In the genomic region with DNA sequence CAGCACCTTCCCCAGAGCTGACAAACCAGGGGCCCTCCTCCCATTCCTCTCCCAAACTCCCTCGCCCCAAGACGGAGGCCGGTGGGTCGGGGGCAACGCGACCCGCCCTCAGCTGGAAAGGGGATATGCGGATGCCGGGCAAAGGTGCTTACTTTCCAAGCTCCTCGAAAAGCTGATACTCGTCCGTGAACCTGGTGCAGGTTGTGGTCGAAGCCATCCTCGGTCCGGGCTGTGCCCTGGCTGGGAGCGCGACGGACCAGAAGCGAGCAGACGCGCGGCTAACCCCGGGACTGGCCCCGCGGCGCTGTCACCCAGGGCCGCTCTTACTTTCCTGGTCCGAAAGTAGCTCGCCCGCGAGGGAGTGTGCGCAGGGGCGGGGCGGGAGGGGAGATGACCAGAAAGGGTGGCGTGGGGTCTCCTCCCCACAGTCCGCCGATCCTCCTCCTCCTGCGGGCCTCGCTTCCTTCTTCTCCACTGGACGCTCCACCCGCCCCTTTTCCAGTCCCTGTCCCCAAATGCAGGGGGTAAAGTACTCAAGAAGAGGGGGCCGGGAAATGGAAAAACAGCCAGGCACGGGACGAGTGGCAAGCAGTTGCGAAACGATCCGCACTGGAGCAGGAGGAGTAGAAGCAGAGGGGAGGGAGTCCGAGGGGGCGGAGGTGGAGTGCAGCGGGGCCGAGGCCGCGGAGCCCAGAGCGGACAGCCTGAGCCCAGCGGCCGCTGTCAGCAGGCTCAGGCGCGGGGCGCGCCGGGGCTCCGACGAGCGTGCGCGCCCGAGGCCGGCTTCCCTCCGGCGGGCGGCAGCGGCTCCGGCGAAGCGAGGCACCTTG, we compare ENCODE assay signal across 8 cellular contexts.
DNase-seq lines count a peak whose midpoint lies in the region; ATAC-seq and TF ChIP-seq lines count a peak whose summit lies in the region.

No MANE protein-coding gene starts in this region.

- DNase-seq in cerebellar cortex (ENCODE audit: low spot score) (peak; percentile 62), islet precursor cell (peak; percentile 90), UCSD-AML1 (lab: John Stamatoyannopoulos, UW; ENCODE audit: unreplicated experiment) (no peak)
- DNase-seq in stimulated activated CD4-positive, alpha-beta T cell treated with anti-CD3 and anti-CD28 coated beads, Interleukin-12 subunit alpha, Interleukin-12 subunit beta, amount 100 ng/mL, for 24 hours (ENCODE audit: low read depth in 2 of 2) = peak; percentile 28 to 51

- no peak for TF ChIP-seq CTCF in Loucy (conservative IDR thresholded peaks at IDR 0.05; ENCODE audit: low read length)
- TF ChIP-seq CTCF in WI38 (IDR thresholded peaks at IDR 0.05; ENCODE audit: low read depth, low read length) = no peak

- peaks cover 13% of the 10 kb centered on the region; the same call in 1 of the 2 replicates for H3F3A ChIP-seq in Loucy (ENCODE audit: low read depth)

- peak overlapping the region; percentile 97 for H3K4me2 ChIP-seq in Loucy (ENCODE audit: low read depth, low read length, poor library complexity, severe bottlenecking)

- no peaks in the 10 kb centered on the region for H3K27me3 ChIP-seq in Loucy (ENCODE audit: insufficient read depth, low read length, poor library complexity, severe bottlenecking)

- H3K36me3 ChIP-seq in Loucy (ENCODE audit: insufficient read depth, low read length) = no peaks in the 10 kb centered on the region

- H4K20me1 ChIP-seq in Loucy (ENCODE audit: insufficient read depth, low read length, poor library complexity, severe bottlenecking) = peaks cover 15% of the 10 kb centered on the region

- peak overlapping the region; percentile 90 for H3K9ac ChIP-seq in Loucy (ENCODE audit: low read depth, low read length, poor library complexity, severe bottlenecking)

- peak; percentile 24 for ATAC-seq in GM21825 (IDR thresholded peaks at IDR 0.05; ENCODE audit: unreplicated experiment)

- H3K79me2 ChIP-seq in Loucy (ENCODE audit: insufficient read depth, low read length) = peaks cover 48% of the 10 kb centered on the region

- peak overlapping the region; percentile 44 for H2AFZ ChIP-seq in Loucy (ENCODE audit: low read length)

- H3K9me2 ChIP-seq in Loucy (replicated peaks; ENCODE audit: low read depth, low read length) = no peaks in the 10 kb centered on the region

- TF ChIP-seq POLR2A in GM10847 (IDR thresholded peaks at IDR 0.05; ENCODE audit: extremely low read depth, insufficient read length) = peak; percentile 30

- H3K9me3 ChIP-seq in Loucy (ENCODE audit: insufficient read depth, low read depth, low read length) = no peaks in the 10 kb centered on the region

- H3K4me1 ChIP-seq in Loucy (ENCODE audit: insufficient read depth, low read length, poor library complexity, severe bottlenecking) = peaks cover 49% of the 10 kb centered on the region

- peak overlapping the region; percentile 87 for H3K4me3 ChIP-seq in Loucy (ENCODE audit: low read length, poor library complexity, severe bottlenecking)
- H3K4me3 ChIP-seq in WI38 (ENCODE audit: low read depth, low read length) = peak overlapping the region; percentile 87
